22 cellular contexts compared by ENCODE assay signal in the genomic region with DNA sequence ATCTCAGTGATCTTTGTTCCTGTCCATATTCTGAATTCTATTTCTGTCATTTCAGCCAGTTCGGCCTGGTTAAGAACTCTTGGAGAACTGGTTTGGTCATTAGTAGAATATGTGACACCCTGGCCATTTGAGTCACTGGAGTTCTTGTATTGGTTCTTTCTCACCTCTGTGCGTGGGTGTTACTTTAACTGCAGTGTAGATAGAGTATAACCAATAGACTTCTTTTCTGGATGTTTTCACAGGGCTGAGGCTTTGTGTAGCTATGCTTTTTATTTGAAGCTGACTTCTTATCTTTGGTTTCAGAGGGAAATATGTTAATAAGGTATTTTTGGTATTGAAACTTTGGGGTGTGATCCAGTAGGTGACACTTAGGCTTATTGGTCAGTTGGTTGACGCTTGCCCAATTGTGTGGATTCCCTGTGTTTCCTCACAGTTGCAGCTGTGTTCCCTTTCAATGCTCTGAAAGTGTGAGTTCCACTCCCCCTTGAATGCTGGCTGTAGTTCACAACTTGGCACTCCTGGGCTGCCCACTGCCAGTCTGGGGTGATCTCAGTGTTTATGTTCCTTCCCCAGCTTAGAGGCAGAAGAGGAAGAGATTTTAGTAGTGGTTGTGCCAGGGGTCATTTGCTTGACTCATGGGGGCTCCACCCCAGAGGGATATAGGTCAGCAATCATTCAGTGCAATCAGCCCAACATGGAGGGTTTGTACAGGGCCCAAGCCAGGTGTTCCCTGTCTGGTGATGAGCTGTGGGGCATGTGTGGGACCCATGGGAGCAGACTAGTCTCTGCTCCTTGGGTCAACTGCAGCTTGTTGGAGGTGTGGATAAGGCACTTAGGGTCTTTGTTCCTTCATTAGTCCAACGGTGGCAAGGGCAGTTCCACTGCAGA. TPM values are rescaled to one million over a fixed set of nuclear protein-coding genes. Genes with fewer than 3 reads are reported as not detected.
"Had no signal": no experiment of that assay in that cellular context is flagged by ENCODE, and none has a peak within 500 bp of the region (broad histone marks: within the 10 kb centered on the region; RNA-seq: fewer than 3 reads in every experiment).

No MANE protein-coding gene starts in this region.

- ATAC-seq: activated T-cell treated with anti-CD3 and anti-CD28 coated beads, Interleukin-2, amount 50 U/mL, for 4 hours; heart left ventricle; left colon; mucosa of descending colon; sciatic nerve; stimulated activated memory B cell treated with anti-CD40 and anti-IgM and Interleukin-4, amounts not matched to agents 10 μg/mL and 1 μg/mL and 100 μg/mL, for 72 hours had no signal

- H3K4me3 ChIP-seq: heart left ventricle, mucosa of descending colon, smooth muscle cell, transverse colon, vagina had no signal

- DNase-seq: activated CD4-positive, alpha-beta T cell treated with anti-CD3 and anti-CD28 coated beads for 1 hour; activated CD4-positive, alpha-beta T cell treated with anti-CD3 and anti-CD28 coated beads, Interleukin-2, amount 50 U/mL, for 4 hours; activated CD8-positive, alpha-beta memory T cell treated with anti-CD3 and anti-CD28 coated beads for 24 hours; activated CD8-positive, alpha-beta memory T cell treated with anti-CD3 and anti-CD28 coated beads, Interleukin-2, amount 50 U/mL, for 48 hours; activated naive CD4-positive, alpha-beta T cell; activated T-cell treated with anti-CD3 and anti-CD28 coated beads, Interleukin-2, amount 50 U/mL, for 4 hours; amniotic stem cell; erythroblast; heart left ventricle; islet precursor cell; left colon; mesendoderm; mucosa of descending colon; stimulated activated CD4-positive, alpha-beta T cell treated with anti-CD3 and anti-CD28 coated beads, Interleukin-15, amount 100 ng/mL, for 24 hours; transverse colon had no signal

- H3K4me1 Mint-ChIP-seq: stimulated activated memory B cell treated with anti-CD40 and anti-IgM and Interleukin-4, amounts not matched to agents 10 μg/mL and 1 μg/mL and 100 μg/mL, for 72 hours had no signal

- H3K27ac Mint-ChIP-seq: activated naive CD8-positive, alpha-beta T cell; activated T-helper 2 cell treated with anti-CD3 and anti-CD28 coated beads, Interferon-gamma antibody, Interleukin-2, Interleukin-4, amounts not matched to agents 10 μg/mL and 5 μg/mL and 100 μg/mL, durations not matched to agents 14 hours and 24 hours and 36 hours; stimulated activated memory B cell treated with anti-CD40 and anti-IgM and Interleukin-4, amounts not matched to agents 10 μg/mL and 1 μg/mL and 100 μg/mL, for 72 hours; T-helper 2 cell treated with Interferon-gamma antibody and Interleukin-4, amounts not matched to agents 5 μg/mL and 100 μg/mL, for 36 hours had no signal

- H3K27me3 Mint-ChIP-seq: activated naive CD8-positive, alpha-beta T cell; stimulated activated memory B cell treated with anti-CD40 and anti-IgM and Interleukin-4, amounts not matched to agents 10 μg/mL and 1 μg/mL and 100 μg/mL, for 72 hours had no signal

- H3K9me3 Mint-ChIP-seq: activated T-cell treated with anti-CD3 and anti-CD28 coated beads, Interleukin-2, amount 50 U/mL, for 4 hours; activated T-helper 2 cell treated with anti-CD3 and anti-CD28 coated beads, Interferon-gamma antibody, Interleukin-2, Interleukin-4, amounts not matched to agents 10 μg/mL and 5 μg/mL and 100 μg/mL, durations not matched to agents 14 hours and 24 hours and 36 hours; T-helper 2 cell treated with Interferon-gamma antibody and Interleukin-4, amounts not matched to agents 5 μg/mL and 100 μg/mL, for 36 hours had no signal

- H3K4me3 Mint-ChIP-seq: activated naive CD8-positive, alpha-beta T cell; activated T-cell treated with anti-CD3 and anti-CD28 coated beads, Interleukin-2, amount 50 U/mL, for 4 hours; stimulated activated memory B cell treated with anti-CD40 and anti-IgM and Interleukin-4, amounts not matched to agents 10 μg/mL and 1 μg/mL and 100 μg/mL, for 72 hours; T-helper 2 cell treated with Interferon-gamma antibody and Interleukin-4, amounts not matched to agents 5 μg/mL and 100 μg/mL, for 36 hours had no signal

RNA-seq across cellular contexts. Expression of a gene that starts 34.9 kb away (rescaled TPM):
- total RNA-seq: activated T-helper 2 cell treated with anti-CD3 and anti-CD28 coated beads, Interferon-gamma antibody, Interleukin-2, Interleukin-4, amounts not matched to agents 10 μg/mL and 5 μg/mL and 100 μg/mL, durations not matched to agents 14 hours and 24 hours and 36 hours had no signal
